Comparison of ENCODE assay signal across 12 cellular contexts in the genomic region with DNA sequence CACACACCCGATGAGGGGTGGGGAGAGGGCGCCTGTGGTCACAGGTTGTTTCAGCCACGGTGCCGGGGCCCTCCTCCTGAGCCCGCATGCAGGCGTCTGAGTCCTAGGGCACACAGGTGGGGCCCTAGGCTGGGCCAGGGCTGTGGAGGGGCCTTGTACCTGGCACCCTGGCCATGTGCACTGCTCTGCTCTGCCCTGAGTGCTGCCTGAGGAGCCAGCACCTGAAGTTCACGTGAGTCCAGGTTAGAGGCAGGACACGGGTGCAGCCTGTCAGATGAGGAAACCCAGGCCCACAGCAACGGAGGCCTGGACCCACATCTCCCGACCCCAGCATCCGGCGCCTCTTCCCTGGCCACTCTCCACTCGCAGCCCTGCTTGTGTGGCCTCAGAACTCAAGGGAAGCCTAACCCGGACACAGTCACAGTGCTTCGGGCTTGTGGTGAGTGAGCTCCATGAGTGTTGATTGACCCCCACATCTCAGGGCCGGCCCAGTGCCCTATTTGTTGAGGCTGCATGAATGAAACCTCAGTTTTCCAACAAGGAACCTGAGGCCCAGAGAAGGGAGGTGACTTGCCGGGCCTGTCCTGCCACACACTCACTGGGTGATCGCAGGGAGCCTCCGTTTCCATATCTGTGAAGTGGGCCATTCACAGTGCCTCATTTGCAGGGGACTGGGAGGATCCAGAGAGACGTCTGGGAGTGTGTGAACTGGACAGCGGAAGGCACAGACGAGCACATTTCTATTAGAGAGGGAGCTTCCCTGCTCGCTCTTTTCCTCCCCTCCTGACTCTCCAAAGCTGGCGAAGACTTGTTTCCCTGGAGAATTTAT. TPM values are rescaled to one million over a fixed set of nuclear protein-coding genes. Genes with fewer than 3 reads are reported as not detected.
DNase-seq lines count a peak whose midpoint lies in the region; ATAC-seq and TF ChIP-seq lines count a peak whose summit lies in the region.
"Had no signal": no experiment of that assay in that cellular context is flagged by ENCODE, and none has a peak within 500 bp of the region (broad histone marks: within the 10 kb centered on the region; RNA-seq: fewer than 3 reads in every experiment).

No MANE protein-coding gene starts in this region.

- H3K9me3 ChIP-seq in esophagus muscularis mucosa: no peaks in the 10 kb centered on the region
- H3K9me3 ChIP-seq: SJSA1 had no signal

- TF ChIP-seq CTCF in esophagus muscularis mucosa (IDR thresholded peaks at IDR 0.05) (no peak), neural crest cell (conservative IDR thresholded peaks at IDR 0.05) (no peak)

- H3K36me3 ChIP-seq in esophagus muscularis mucosa: peaks cover 0 to 62% (median 53%) of the 10 kb centered on the region in 4 donors

- no peak for ATAC-seq in Right ventricle myocardium inferior
- ATAC-seq in Right ventricle myocardium superior (ENCODE audit: poor library complexity): no peak
- ATAC-seq in GM18520 (IDR thresholded peaks at IDR 0.05; ENCODE audit: unreplicated experiment): no peak

- H3K4me1 ChIP-seq in esophagus muscularis mucosa: peaks cover 38 to 78% (median 49%) of the 10 kb centered on the region in 4 donors

- H3K4me1 Mint-ChIP-seq in neural crest cell: peaks cover 16% of the 10 kb centered on the region

- no peak for TF ChIP-seq EP300 in esophagus muscularis mucosa (IDR thresholded peaks at IDR 0.05)

- H3K27me3 ChIP-seq in esophagus muscularis mucosa: no peaks in the 10 kb centered on the region
- H3K27me3 ChIP-seq: SJSA1 had no signal

- intact Hi-C loops in Right ventricle myocardium inferior (cut with DNase I) (no loop called here), Right ventricle myocardium superior (cut with DNase I) (loop anchor here (10.0 kb wide), 1 partner anchor 58 kb away; the partner anchor contains the start of gene ZCCHC24), esophagus muscularis mucosa (cut with DNase I) (no loop called here)

- peak overlapping the region; percentile 71 for H3K27ac Mint-ChIP-seq in neural crest cell (ENCODE audit: unreplicated experiment)

- WGBS in esophagus muscularis mucosa: 78% methylated on average over 22 of the region's 24 CpGs

- DNase-seq in Right ventricle myocardium inferior (ENCODE audit: missing footprints): peak; percentile 58
- no peak for DNase-seq in Right ventricle myocardium superior
- DNase-seq in esophagus muscularis mucosa (ENCODE audit: extremely low spot score): peak; percentile 79
- DNase-seq in neural crest cell (ENCODE audit: low read depth, low spot score): peak; percentile 1
- DNase-seq in ureter (ENCODE audit: low spot score): peak; percentile 43
- no peak for DNase-seq in UCSD-AML1 (lab: John Stamatoyannopoulos, UW; ENCODE audit: unreplicated experiment)
- no peak for DNase-seq in NCI-H1092 treated with DMSO at 0.1 percent for 48 hours (lab: John Stamatoyannopoulos, UW)
- DNase-seq: NCI-H1048, NCI-H526 treated with DMSO at 0.1 percent for 48 hours had no signal

- H3K4me3 Mint-ChIP-seq in neural crest cell: no peak overlapping the region

- no peaks in the 10 kb centered on the region for H3K36me3 Mint-ChIP-seq in neural crest cell (ENCODE audit: low read depth)

- TF ChIP-seq POLR2A in esophagus muscularis mucosa (IDR thresholded peaks at IDR 0.05; ENCODE audit: low read depth): no peak

- H3K4me3 ChIP-seq in esophagus muscularis mucosa: no peak overlapping the region
- H3K4me3 ChIP-seq: SJSA1 had no signal

- H3K27me3 Mint-ChIP-seq in neural crest cell (ENCODE audit: low read depth): no peaks in the 10 kb centered on the region

- H3K9me3 Mint-ChIP-seq in neural crest cell: no peaks in the 10 kb centered on the region

- H3K27ac ChIP-seq in esophagus muscularis mucosa (replicated peaks in 1 of 4): peak overlapping the region; percentile 26 to 91 (median 69)
- H3K27ac ChIP-seq: SJSA1 had no signal

RNA-seq across cellular contexts. Expression of gene PPIF, which starts 39.6 kb away (rescaled TPM):
- total RNA-seq in Right ventricle myocardium inferior (151 TPM), Right ventricle myocardium superior (146 TPM), esophagus muscularis mucosa (10 to 100 TPM; 19.5 to 42.2 (median 24.4) TPM), neural crest cell (74.2 and 76.8 TPM in 2 replicates), ureter (108 TPM)

RNA-seq across cellular contexts. Expression of gene ZCCHC24, which starts 58.6 kb away (rescaled TPM):
- 60.1 TPM for total RNA-seq in Right ventricle myocardium inferior
- 53.3 TPM for total RNA-seq in Right ventricle myocardium superior
- 100 to 1,000 TPM; 100 to 156 (median 120) TPM for total RNA-seq in esophagus muscularis mucosa
- 24.3 and 26.5 TPM in 2 replicates for total RNA-seq in neural crest cell
- 33.9 TPM for total RNA-seq in ureter
- total RNA-seq: HT-29 had no signal

Comparison
In these comparisons a context has a peak if more than half of its experiments do, and no peak if none do; other contexts are left out.
1. DNase-seq: peak in Right ventricle myocardium inferior (single experiment), esophagus muscularis mucosa (single experiment), neural crest cell (single experiment) and ureter (single experiment); none in Right ventricle myocardium superior (single experiment), UCSD-AML1 (single experiment) and NCI-H1092 treated with DMSO at 0.1 percent for 48 hours (single experiment).